16 cellular contexts compared by ENCODE assay signal in genomic region chr21:38760017-38760761, GRCh38. TPM values are rescaled to one million over a fixed set of nuclear protein-coding genes. Genes with fewer than 3 reads are reported as not detected.
DNase-seq lines count a peak whose midpoint lies in the region; ATAC-seq and TF ChIP-seq lines count a peak whose summit lies in the region.
"Had no signal": no experiment of that assay in that cellular context is flagged by ENCODE, and none has a peak within 500 bp of the region (broad histone marks: within the 10 kb centered on the region; RNA-seq: fewer than 3 reads in every experiment).

No MANE protein-coding gene starts in this region.

- intact Hi-C loops in psoas muscle (cut with DNase I) = no loop called here
- intact Hi-C loops in body of pancreas (cut with DNase I) = no loop called here

- TF ChIP-seq POLR2A in erythroblast (IDR thresholded peaks at IDR 0.05; ENCODE audit: low read length) = no peak
- no peak for TF ChIP-seq POLR2A in body of pancreas (IDR thresholded peaks at IDR 0.05)

- H3K4me1 ChIP-seq in GM23338 (ENCODE audit: insufficient read depth) (no peaks in the 10 kb centered on the region), neutrophil (ENCODE audit: control insufficient read depth in 1 of 2, insufficient read depth in 1 of 2, low read depth in 1 of 2, low read length in 1 of 2) (peaks cover 31 to 32% of the 10 kb centered on the region in 2 experiments), psoas muscle (peaks cover 16% of the 10 kb centered on the region), body of pancreas (peaks cover 12% of the 10 kb centered on the region)

- 65 to 80% (median 70%) methylated on average over 14 of the region's 14 CpGs for WGBS in psoas muscle, 3 donors
- 59 to 77% methylated on average over 14 of the region's 14 CpGs for WGBS in body of pancreas, 2 donors

- peaks cover 3% of the 10 kb centered on the region; the same call in 1 of the 3 replicates for H3K9me3 Mint-ChIP-seq in GM23338
- H3K9me3 Mint-ChIP-seq: activated naive CD4-positive, alpha-beta T cell treated with anti-CD3 and anti-CD28 coated beads, Interleukin-2, amount 10 ng/mL, durations not matched to agents 7 days and 5 days; CD8-positive, alpha-beta T cell; immature natural killer cell had no signal

- H3K27me3 ChIP-seq in GM23338 (ENCODE audit: insufficient read depth) (no peaks in the 10 kb centered on the region), neutrophil (no peaks in the 10 kb centered on the region), psoas muscle (ENCODE audit: insufficient read depth in 3 of 3, low read length in 2 of 3) (no peaks in the 10 kb centered on the region), body of pancreas (no peaks in the 10 kb centered on the region)

- H3K27ac Mint-ChIP-seq in GM23338 = no peak overlapping the region
- H3K27ac Mint-ChIP-seq: activated CD8-positive, alpha-beta memory T cell treated with anti-CD3 and anti-CD28 coated beads, Interleukin-2, amount 10 ng/mL, durations not matched to agents 7 days and 5 days; activated naive CD4-positive, alpha-beta T cell treated with anti-CD3 and anti-CD28 coated beads, Interleukin-2, amount 10 ng/mL, durations not matched to agents 7 days and 5 days; CD8-positive, alpha-beta T cell; immature natural killer cell had no signal

- peak; percentile 88 for ATAC-seq in GM23338
- ATAC-seq in psoas muscle = no peak
- no peak for ATAC-seq in body of pancreas
- ATAC-seq: activated CD8-positive, alpha-beta memory T cell treated with anti-CD3 and anti-CD28 coated beads, Interleukin-2, amount 10 ng/mL, durations not matched to agents 7 days and 5 days; CD8-positive, alpha-beta T cell; HCT116 had no signal

- DNase-seq in GM23338 (ENCODE audit: low spot score) (peak; percentile 22), OCI-M1 (lab: John Stamatoyannopoulos, UW) (peak; percentile 93), erythroblast (lab: John Stamatoyannopoulos, UW) (peak; percentile 19 to 24), kidney glomerular epithelial cell (lab: John Stamatoyannopoulos, UW) (no peak), psoas muscle (no peak), body of pancreas (no peak)
- DNase-seq in stimulated activated CD4-positive, alpha-beta T cell treated with anti-CD3 and anti-CD28 coated beads, Interleukin-4, amount 100 ng/mL, for 4 hours = no peak
- DNase-seq: activated CD8-positive, alpha-beta memory T cell treated with anti-CD3 and anti-CD28 coated beads, Interleukin-2, amount 10 ng/mL, durations not matched to agents 7 days and 5 days; activated naive CD4-positive, alpha-beta T cell treated with anti-CD3 and anti-CD28 coated beads, Interleukin-2, amount 10 ng/mL, durations not matched to agents 7 days and 5 days; CD8-positive, alpha-beta T cell; cerebellar nuclear complex; immature natural killer cell; NCI-H446; retina had no signal

- no peaks in the 10 kb centered on the region for H3K79me2 ChIP-seq in GM23338 (replicated peaks; ENCODE audit: insufficient read depth)

- no peak overlapping the region for H3K4me2 ChIP-seq in GM23338

- H3K27me3 Mint-ChIP-seq in GM23338 (ENCODE audit: insufficient read depth, low read depth, poor library complexity) = peaks cover 9% of the 10 kb centered on the region

- no peaks in the 10 kb centered on the region for H3K9me2 ChIP-seq in GM23338 (ENCODE audit: insufficient read depth)

- H3K4me3 ChIP-seq in GM23338 (no peak overlapping the region), neutrophil (ENCODE audit: low read depth in 1 of 2, low read length in 1 of 2) (no peak overlapping the region), psoas muscle (no peak overlapping the region), body of pancreas (no peak overlapping the region)

- H3K9me3 ChIP-seq in neutrophil (no peaks in the 10 kb centered on the region), psoas muscle (no peaks in the 10 kb centered on the region), body of pancreas (no peaks in the 10 kb centered on the region)

- no peaks in the 10 kb centered on the region for H3F3A ChIP-seq in GM23338 (replicated peaks; ENCODE audit: low read depth)

- H3K4me3 Mint-ChIP-seq in GM23338 = no peak overlapping the region
- H3K4me3 Mint-ChIP-seq: activated CD8-positive, alpha-beta memory T cell treated with anti-CD3 and anti-CD28 coated beads, Interleukin-2, amount 10 ng/mL, durations not matched to agents 7 days and 5 days; activated naive CD4-positive, alpha-beta T cell treated with anti-CD3 and anti-CD28 coated beads, Interleukin-2, amount 10 ng/mL, durations not matched to agents 7 days and 5 days; CD8-positive, alpha-beta T cell; immature natural killer cell had no signal

- no peaks in the 10 kb centered on the region; the same call in 2 of the 3 replicates for H3K36me3 Mint-ChIP-seq in GM23338 (ENCODE audit: low read depth)
- H3K36me3 Mint-ChIP-seq: activated CD8-positive, alpha-beta memory T cell treated with anti-CD3 and anti-CD28 coated beads, Interleukin-2, amount 10 ng/mL, durations not matched to agents 7 days and 5 days; activated naive CD4-positive, alpha-beta T cell treated with anti-CD3 and anti-CD28 coated beads, Interleukin-2, amount 10 ng/mL, durations not matched to agents 7 days and 5 days; CD8-positive, alpha-beta T cell; immature natural killer cell had no signal

- H3K36me3 ChIP-seq in GM23338 (ENCODE audit: insufficient read depth) = no peaks in the 10 kb centered on the region
- H3K36me3 ChIP-seq in neutrophil = no peaks in the 10 kb centered on the region
- H3K36me3 ChIP-seq in psoas muscle (ENCODE audit: insufficient read depth in 1 of 2, low read depth in 1 of 2) = no peaks in the 10 kb centered on the region
- no peaks in the 10 kb centered on the region for H3K36me3 ChIP-seq in body of pancreas (replicated peaks in 1 of 2; ENCODE audit: insufficient read depth in 1 of 2, low read depth in 2 of 2)

- H2AFZ ChIP-seq in GM23338 = no peak overlapping the region

- no peak overlapping the region for H3K27ac ChIP-seq in GM23338 (ENCODE audit: low read depth)
- peak overlapping the region; percentile 49 for H3K27ac ChIP-seq in neutrophil
- H3K27ac ChIP-seq in psoas muscle = no peak overlapping the region
- no peak overlapping the region for H3K27ac ChIP-seq in body of pancreas

- peaks cover 8% of the 10 kb centered on the region; the same call in 2 of the 3 replicates for H3K4me1 Mint-ChIP-seq in GM23338

- no peaks in the 10 kb centered on the region for H4K20me1 ChIP-seq in GM23338 (replicated peaks; ENCODE audit: insufficient read depth)

- no peak for TF ChIP-seq CTCF in GM23338 (conservative IDR thresholded peaks at IDR 0.05; ENCODE audit: low read depth in 2 of 2)
- no peak for TF ChIP-seq CTCF in neutrophil (IDR thresholded peaks at IDR 0.05)
- no peak for TF ChIP-seq CTCF in psoas muscle (IDR thresholded peaks at IDR 0.05)
- TF ChIP-seq CTCF in body of pancreas (IDR thresholded peaks at IDR 0.05) = no peak

TF ChIP-seq in GM23338, 12 proteins besides CTCF, POLR2A, EP300 and RAD21 (continues in another document):
- TF ChIP-seq ETS1 (IDR thresholded peaks at IDR 0.05) (no peak), EZH2 (IDR thresholded peaks at IDR 0.05; ENCODE audit: low read depth, unreplicated experiment) (no peak), EZH2phosphoT487 (IDR thresholded peaks at IDR 0.05; ENCODE audit: unreplicated experiment) (no peak), CREB1 (CRISPR knock-in tag; IDR thresholded peaks at IDR 0.05; ENCODE audit: low read depth) (no peak), POLR2AphosphoS5 (IDR thresholded peaks at IDR 0.05; ENCODE audit: low read depth) (no peak)

RNA-seq across cellular contexts. Expression of gene ETS2, which starts 45.5 kb away (rescaled TPM):
- 35.5 and 36.8 TPM in 2 replicates for total RNA-seq in GM23338 (2014; rRNA removed; shearing (Covaris generic))
- 17.9 and 19.5 TPM in 2 replicates for polyA plus RNA-seq in GM23338 (2016; fragmentation: Nextera tagmentation; extraction: Ambion mirVana)
- 100 to 1,000 TPM in 1 of 4 donors, 10 to 100 TPM in 3; 37.0 to 494 (median 96.6) TPM for total RNA-seq in psoas muscle
- 100 to 1,000 TPM in 1 of 3 donors, 10 to 100 TPM in 2; 43.4 to 115 (median 57.8) TPM for polyA plus RNA-seq in psoas muscle
- 10 to 100 TPM; 17.9 to 25.7 TPM for total RNA-seq in body of pancreas

Comparison
In these comparisons a context has a peak if more than half of its experiments do, and no peak if none do; other contexts are left out.
1. DNase-seq: peak in GM23338 (single experiment), OCI-M1 (single experiment) and erythroblast (2 of 2); none in kidney glomerular epithelial cell (single experiment), stimulated activated CD4-positive, alpha-beta T cell treated with anti-CD3 and anti-CD28 coated beads, Interleukin-4, amount 100 ng/mL, for 4 hours (0 of 2), psoas muscle (0 of 2) and body of pancreas (0 of 4).